In the genomic region with DNA sequence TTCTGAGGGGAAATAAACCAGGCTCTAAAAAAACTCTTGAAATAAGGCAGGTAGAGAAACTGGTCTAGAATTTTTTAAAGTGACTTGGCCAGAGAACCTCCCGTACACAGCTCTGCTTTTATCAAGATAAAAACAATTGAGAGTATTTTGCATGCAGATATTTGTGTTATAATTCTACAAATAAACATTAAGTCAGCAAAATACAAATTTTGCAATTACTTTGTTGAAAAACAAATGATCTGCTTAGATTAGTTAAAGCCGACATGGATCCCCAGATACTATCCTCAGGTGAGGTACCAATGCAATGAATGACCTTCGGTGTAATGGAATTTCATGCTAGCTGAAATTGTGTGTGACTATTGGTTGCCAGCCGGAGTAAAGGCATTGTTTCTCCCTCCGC, we compare ENCODE assay signal across 23 cellular contexts.
DNase-seq lines count a peak whose midpoint lies in the region; ATAC-seq, FAIRE-seq and TF ChIP-seq lines count a peak whose summit lies in the region.
"Had no signal": no experiment of that assay in that cellular context is flagged by ENCODE, and none has a peak within 500 bp of the region (broad histone marks: within the 10 kb centered on the region; RNA-seq: fewer than 3 reads in every experiment).

No MANE protein-coding gene starts in this region.

- intact Hi-C loops in HepG2 (cut with micrococcal nuclease; ENCODE audit: unreplicated experiment): no loop called here
- intact Hi-C loops in right lobe of liver (cut with DNase I): no loop called here
- intact Hi-C loops in K562 (cut with micrococcal nuclease): no loop called here

- CTCF ChIA-PET in HepG2 (lab: Yijun Ruan, JAX; ENCODE audit: low intra/inter-chr PET ratio, low total read pairs): no interaction called here
- CTCF ChIA-PET in K562 (lab: Yijun Ruan, JAX; ENCODE audit: low intra/inter-chr PET ratio): no interaction called here

- H3K4me3 Mint-ChIP-seq in progenitor cell of endocrine pancreas (ENCODE audit: low read depth): no peak overlapping the region
- H3K4me3 Mint-ChIP-seq: CD14-positive monocyte; CD4-positive, alpha-beta T cell; CD8-positive, alpha-beta memory T cell had no signal

- H3K9me1 ChIP-seq in K562 (ENCODE audit: control insufficient read depth, insufficient read depth, low read length): no peaks in the 10 kb centered on the region

- no TSS peak for BruUV-seq in HepG2 (replicated peaks; lab: Mats Ljungman, UMichigan)
- no TSS peak for BruUV-seq in K562 (replicated peaks; lab: Mats Ljungman, UMichigan)

- peaks cover 48% of the 10 kb centered on the region for H3K4me1 Mint-ChIP-seq in progenitor cell of endocrine pancreas (ENCODE audit: low read depth)
- H3K4me1 Mint-ChIP-seq: CD14-positive monocyte; CD8-positive, alpha-beta memory T cell had no signal

- H3K9me3 ChIP-seq in HepG2 (ENCODE audit: low read length) (no peaks in the 10 kb centered on the region), right lobe of liver (no peaks in the 10 kb centered on the region), K562 (replicated peaks; ENCODE audit: control insufficient read depth, insufficient read depth, low read depth, low read length) (peaks cover 2% of the 10 kb centered on the region; the same call in 1 of the 2 replicates)
- H3K9me3 ChIP-seq: BE2C; BLaER1 treated with 17β-estradiol and CSF1 and Interleukin-3, amounts not matched to agents 10 nM and 100 nM had no signal

- H3K27ac ChIP-seq in HepG2 (ENCODE audit: extremely low read length, insufficient read depth, low read length) (no peak overlapping the region), right lobe of liver (no peak overlapping the region), K562 (ENCODE audit: extremely low read depth, low read depth, low read length) (no peak overlapping the region)
- H3K27ac ChIP-seq: 22Rv1; BLaER1 treated with 17β-estradiol and CSF1 and Interleukin-3, amounts not matched to agents 10 nM and 100 nM; GM23248 had no signal

- H3K36me3 ChIP-seq in HepG2 (replicated peaks in 1 of 2; ENCODE audit: control insufficient read depth in 1 of 2, insufficient read depth in 2 of 2, low read length in 2 of 2): peaks cover 7 to 33% of the 10 kb centered on the region in 2 experiments; a peak in 3 of 5 replicates
- H3K36me3 ChIP-seq in right lobe of liver: no peaks in the 10 kb centered on the region
- H3K36me3 ChIP-seq in K562 (ENCODE audit: control insufficient read depth, insufficient read depth, low read length): no peaks in the 10 kb centered on the region
- H3K36me3 ChIP-seq: BE2C; BLaER1 treated with 17β-estradiol and CSF1 and Interleukin-3, amounts not matched to agents 10 nM and 100 nM had no signal

- no peaks in the 10 kb centered on the region for H3K79me2 ChIP-seq in HepG2 (ENCODE audit: insufficient read depth, low read length)
- no peaks in the 10 kb centered on the region for H3K79me2 ChIP-seq in K562 (ENCODE audit: control insufficient read depth, insufficient read depth, low read length)

- H3K9me3 Mint-ChIP-seq in progenitor cell of endocrine pancreas (ENCODE audit: low read depth): peaks cover 6% of the 10 kb centered on the region

- POLR2A ChIA-PET in HepG2 (lab: Yijun Ruan, JAX) (no interaction called here), K562 (lab: Yijun Ruan, JAX) (no interaction called here)

- no peak for ATAC-seq in HepG2
- ATAC-seq in right lobe of liver: no peak
- ATAC-seq in K562: no peak
- ATAC-seq in HG03439 (IDR thresholded peaks at IDR 0.05; ENCODE audit: unreplicated experiment): no peak
- ATAC-seq: GM12878 had no signal

- H3K27ac Mint-ChIP-seq in progenitor cell of endocrine pancreas: peak overlapping the region; percentile 60
- H3K27ac Mint-ChIP-seq: CD14-positive monocyte; CD4-positive, alpha-beta T cell; CD8-positive, alpha-beta memory T cell had no signal

- H4K20me1 ChIP-seq in HepG2 (ENCODE audit: insufficient read depth, low read length): peaks cover 4% of the 10 kb centered on the region; the same call in 1 of the 2 replicates
- H4K20me1 ChIP-seq in K562 (replicated peaks; ENCODE audit: control insufficient read depth, insufficient read depth, low read length): no peaks in the 10 kb centered on the region
- H4K20me1 ChIP-seq: BLaER1 treated with 17β-estradiol and CSF1 and Interleukin-3, amounts not matched to agents 10 nM and 100 nM had no signal

- TF ChIP-seq POLR2A in HepG2 (IDR thresholded peaks at IDR 0.05; ENCODE audit: insufficient read depth in 1 of 2, low read depth in 2 of 2, low read length in 2 of 2) (no peak), right lobe of liver (IDR thresholded peaks at IDR 0.05) (no peak), K562 (conservative IDR thresholded peaks at IDR 0.05) (no peak)

- no peak overlapping the region for H3K4me3 ChIP-seq in HepG2 (replicated peaks in 1 of 3; ENCODE audit: insufficient read depth in 1 of 3, low read depth in 2 of 3, low read length in 3 of 3)
- no peak overlapping the region for H3K4me3 ChIP-seq in right lobe of liver
- H3K4me3 ChIP-seq in K562: no peak overlapping the region
- H3K4me3 ChIP-seq: BLaER1 treated with 17β-estradiol and CSF1 and Interleukin-3, amounts not matched to agents 10 nM and 100 nM; GM12878; GM23248 had no signal

- H3K9ac ChIP-seq in HepG2 (ENCODE audit: insufficient read depth, low read depth, low read length) (no peak overlapping the region), K562 (ENCODE audit: insufficient read depth in 1 of 2, low read depth in 2 of 2, low read length in 2 of 2) (no peak overlapping the region)
- H3K9ac ChIP-seq: BLaER1 treated with 17β-estradiol and CSF1 and Interleukin-3, amounts not matched to agents 10 nM and 100 nM; GM23248 had no signal

- H3K4me1 ChIP-seq in HepG2 (ENCODE audit: insufficient read depth, low read length) (peaks cover under 1% of the 10 kb centered on the region; the same call in 1 of the 2 replicates), right lobe of liver (peaks cover 0 to 3% (median 0%) of the 10 kb centered on the region in 4 donors), K562 (replicated peaks in 1 of 2; ENCODE audit: control insufficient read depth in 2 of 2, insufficient read depth in 2 of 2, low read length in 2 of 2) (no peaks in the 10 kb centered on the region)
- H3K4me1 ChIP-seq: BE2C; BLaER1 treated with 17β-estradiol and CSF1 and Interleukin-3, amounts not matched to agents 10 nM and 100 nM had no signal

- no peaks in the 10 kb centered on the region for H3K27me3 Mint-ChIP-seq in progenitor cell of endocrine pancreas
- H3K27me3 Mint-ChIP-seq: CD4-positive, alpha-beta T cell; CD8-positive, alpha-beta memory T cell had no signal

- TF ChIP-seq CTCF in HepG2 (CRISPR knock-in tag; IDR thresholded peaks at IDR 0.05) (no peak), right lobe of liver (IDR thresholded peaks at IDR 0.05) (no peak), K562 (IDR thresholded peaks at IDR 0.05 in 2 of 3, conservative IDR thresholded peaks at IDR 0.05 in 1 of 3; ENCODE audit: insufficient read depth in 2 of 3, low read depth in 1 of 3, low read length in 3 of 3) (no peak), progenitor cell of endocrine pancreas (IDR thresholded peaks at IDR 0.05; ENCODE audit: unreplicated experiment) (no peak)

- H3K27me3 ChIP-seq in HepG2 (ENCODE audit: control insufficient read depth in 1 of 2, insufficient read depth in 2 of 2, low read length in 2 of 2) (no peaks in the 10 kb centered on the region), right lobe of liver (no peaks in the 10 kb centered on the region), K562 (ENCODE audit: control insufficient read depth in 2 of 2, insufficient read depth in 2 of 2, low read length in 2 of 2) (no peaks in the 10 kb centered on the region)
- H3K27me3 ChIP-seq: BE2C; BLaER1 treated with 17β-estradiol and CSF1 and Interleukin-3, amounts not matched to agents 10 nM and 100 nM had no signal

- H2AFZ ChIP-seq in HepG2 (ENCODE audit: low read length) (no peak overlapping the region), K562 (ENCODE audit: low read depth, low read length) (peak overlapping the region; percentile 14; the same call in 1 of the 2 replicates)
- H2AFZ ChIP-seq: GM23248 had no signal

- no peak for DNase-seq in HepG2 (ENCODE audit: low spot score)
- no peak for DNase-seq in right lobe of liver
- no peak for DNase-seq in K562 (ENCODE audit: extremely low read depth in 1 of 4, low spot score in 3 of 4)
- DNase-seq in progenitor cell of endocrine pancreas (ENCODE audit: low spot score, unreplicated experiment): no peak
- no peak for DNase-seq in Ammon's horn (ENCODE audit: low spot score)
- DNase-seq: BE2C; CD4-positive, alpha-beta T cell; CD8-positive, alpha-beta memory T cell; DMS 273 treated with DMSO at 0.1 percent for 48 hours; DMS79; EL; GDM1; GM23248; H7; HCEC 1CT had no signal

- in situ Hi-C loops in HepG2 (cut with HindIII; ENCODE audit: extremely low pct_ligation_motif_present, low pct_unique_long_range_greater_than_20kb): no loop called here
- in situ Hi-C loops in K562 (cut with MboI): no loop called here

- no peak overlapping the region for H3K4me2 ChIP-seq in HepG2 (ENCODE audit: low read depth, low read length)
- no peak overlapping the region for H3K4me2 ChIP-seq in K562 (ENCODE audit: insufficient read depth, low read length)

- peaks cover 8% of the 10 kb centered on the region for H3K36me3 Mint-ChIP-seq in progenitor cell of endocrine pancreas (ENCODE audit: insufficient read depth)
- H3K36me3 Mint-ChIP-seq: CD14-positive monocyte; CD8-positive, alpha-beta memory T cell had no signal

- TF ChIP-seq RAD21 in HepG2 (CRISPR knock-in tag; IDR thresholded peaks at IDR 0.05) (no peak), K562 (CRISPR knock-in tag; conservative IDR thresholded peaks at IDR 0.05 in 1 of 2, IDR thresholded peaks at IDR 0.05 in 1 of 2) (no peak)

- no peak for FAIRE-seq in HepG2 (lab: Jason Lieb, UNC)
- FAIRE-seq in K562 (lab: Jason Lieb, UNC): no peak
- FAIRE-seq: A204.1, GM12878, GM19239, H1 had no signal

- WGBS in HepG2 (ENCODE audit: low lambda C conversion rate): 98% methylated on average over 5 of the region's 5 CpGs
- 95% methylated on average over 5 of the region's 5 CpGs for WGBS in right lobe of liver (ENCODE audit: insufficient coverage, low coverage, low lambda C conversion rate, missing lambda C conversion rate)
- 78% methylated on average over 5 of the region's 5 CpGs for WGBS in K562 (ENCODE audit: insufficient coverage, low coverage, missing lambda C conversion rate)

- no peak for TF ChIP-seq EP300 in HepG2 (IDR thresholded peaks at IDR 0.05; ENCODE audit: low read depth in 2 of 2, low read length in 2 of 2)
- TF ChIP-seq EP300 in HepG2 (CRISPR knock-in tag; IDR thresholded peaks at IDR 0.05; ENCODE audit: borderline replicate concordance): no peak
- no peak for TF ChIP-seq EP300 in K562 (IDR thresholded peaks at IDR 0.05; ENCODE audit: low read length)

TF ChIP-seq in HepG2, 621 proteins besides CTCF, POLR2A, EP300 and RAD21 (continues in another document):
- no peak for TF ChIP-seq ZNF350 (CRISPR knock-in tag; IDR thresholded peaks at IDR 0.05; ENCODE audit: borderline replicate concordance, low read depth)
- TF ChIP-seq MAFK (conservative IDR thresholded peaks at IDR 0.05 in 1 of 2, IDR thresholded peaks at IDR 0.05 in 1 of 2; ENCODE audit: low read length in 2 of 2): peak in 1 of 2 experiments; percentile 62; a peak in 2 of 4 replicates

TF ChIP-seq in K562, 482 proteins besides CTCF, POLR2A, EP300 and RAD21 (continues in another document):
- peak; percentile 19; the same call in 1 of the 2 replicates for TF ChIP-seq MAFF (IDR thresholded peaks at IDR 0.05; ENCODE audit: low read length)
- TF ChIP-seq ESRRA (IDR thresholded peaks at IDR 0.05; ENCODE audit: borderline replicate concordance, low read depth): no peak
- TF ChIP-seq MAFG (tag; conservative IDR thresholded peaks at IDR 0.05): peak; percentile 25; the same call in 1 of the 2 replicates

Comparison
In these comparisons a context has a peak if more than half of its experiments do, and no peak if none do; other contexts are left out.
1. Of the 241 proteins assayed by ChIP-seq in both HepG2 and K562: peak only in HepG2: none; only in K562: MAFG; in both: MAFF; in neither: 238; mixed calls (peak in some experiments, not most) for 1.